In the genomic region with DNA sequence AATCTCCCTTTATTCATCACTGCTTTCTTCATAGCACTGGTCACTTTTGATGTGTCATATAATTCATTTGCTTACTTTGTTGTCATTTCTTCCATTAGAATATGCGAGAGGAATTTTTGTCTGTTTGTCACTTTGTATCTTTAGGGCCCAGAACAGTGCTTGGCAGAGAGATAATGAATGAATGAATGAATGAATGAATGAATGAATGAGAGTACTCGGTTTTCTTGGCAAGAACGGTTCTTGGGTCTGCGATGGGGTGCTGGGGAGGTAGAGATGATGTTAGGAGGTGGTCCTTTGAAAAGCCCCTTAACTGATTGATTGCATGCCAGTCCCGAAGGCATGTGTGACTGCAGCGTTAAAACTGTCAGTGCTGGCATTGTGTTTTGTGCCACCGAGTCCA, we compare ENCODE assay signal across 14 cellular contexts. TPM values are rescaled to one million over a fixed set of nuclear protein-coding genes. Genes with fewer than 3 reads are reported as not detected.
"Had no signal": no experiment of that assay in that cellular context is flagged by ENCODE, and none has a peak within 500 bp of the region (broad histone marks: within the 10 kb centered on the region; RNA-seq: fewer than 3 reads in every experiment).

No MANE protein-coding gene starts in this region.

- H3K27me3 ChIP-seq: esophagus muscularis mucosa, left lung, neutrophil, upper lobe of right lung had no signal

- H3K27me3 Mint-ChIP-seq: dendritic cell treated with granulocyte-macrophage colony-stimulating factor and Interleukin-4, amounts not matched to agents 40 ng/mL and 50 ng/mL, for 4 days; naive B cell had no signal

- H3K27ac ChIP-seq: left lung, neutrophil, upper lobe of right lung had no signal

- H3K9me3 ChIP-seq: esophagus muscularis mucosa, left lung, neutrophil, upper lobe of right lung had no signal

- H3K4me3 Mint-ChIP-seq: activated CD8-positive, alpha-beta T cell treated with anti-CD3 and anti-CD28 coated beads, Interleukin-2, amount 10 ng/mL, durations not matched to agents 7 days and 5 days; activated naive CD4-positive, alpha-beta T cell treated with anti-CD3 and anti-CD28 coated beads for 36 hours; activated T-helper 1 cell treated with anti-CD3 and anti-CD28 coated beads, Interleukin-12 subunit alpha, Interleukin-12 subunit beta, Interleukin-2, Interleukin-4 antibody, amounts not matched to agents 30 ng/mL and 10 ng/mL and 1 ng/mL, durations not matched to agents 14 hours and 24 hours and 36 hours; dendritic cell treated with granulocyte-macrophage colony-stimulating factor and Interleukin-4, amounts not matched to agents 40 ng/mL and 50 ng/mL, for 4 days; stimulated activated effector memory CD8-positive, alpha-beta T cell treated with anti-CD3 and anti-CD28 coated beads, Interleukin-12 subunit alpha, Interleukin-12 subunit beta, amount 100 ng/mL, for 72 hours; T-helper 1 cell treated with Interleukin-12 subunit alpha and Interleukin-12 subunit beta and Interleukin-4 antibody, amounts not matched to agents 30 μg/mL and 1 μg/mL, for 36 hours; WTC11 had no signal

- H3K9me3 Mint-ChIP-seq: activated naive CD4-positive, alpha-beta T cell treated with anti-CD3 and anti-CD28 coated beads for 36 hours; activated T-helper 1 cell treated with anti-CD3 and anti-CD28 coated beads, Interleukin-12 subunit alpha, Interleukin-12 subunit beta, Interleukin-2, Interleukin-4 antibody, amounts not matched to agents 30 ng/mL and 10 ng/mL and 1 ng/mL, durations not matched to agents 14 hours and 24 hours and 36 hours; dendritic cell treated with granulocyte-macrophage colony-stimulating factor and Interleukin-4, amounts not matched to agents 40 ng/mL and 50 ng/mL, for 4 days; naive B cell; stimulated activated effector memory CD8-positive, alpha-beta T cell treated with anti-CD3 and anti-CD28 coated beads, Interleukin-12 subunit alpha, Interleukin-12 subunit beta, amount 100 ng/mL, for 72 hours; T-helper 1 cell treated with Interleukin-12 subunit alpha and Interleukin-12 subunit beta and Interleukin-4 antibody, amounts not matched to agents 30 μg/mL and 1 μg/mL, for 36 hours; WTC11 had no signal

- DNase-seq: activated CD4-positive, alpha-beta T cell treated with anti-CD3 and anti-CD28 coated beads for 48 hours; activated CD8-positive, alpha-beta memory T cell treated with anti-CD3 and anti-CD28 coated beads, Interleukin-2, amount 50 U/mL, for 48 hours; activated CD8-positive, alpha-beta T cell treated with anti-CD3 and anti-CD28 coated beads, Interleukin-2, amount 10 ng/mL, durations not matched to agents 7 days and 5 days; activated naive CD4-positive, alpha-beta T cell treated with anti-CD3 and anti-CD28 coated beads for 36 hours; left lung; naive B cell had no signal

- H3K4me3 ChIP-seq: esophagus muscularis mucosa, left lung, upper lobe of right lung had no signal

- H3K4me1 Mint-ChIP-seq: stimulated activated effector memory CD8-positive, alpha-beta T cell treated with anti-CD3 and anti-CD28 coated beads, Interleukin-12 subunit alpha, Interleukin-12 subunit beta, amount 100 ng/mL, for 72 hours had no signal

- H3K27ac Mint-ChIP-seq: activated CD8-positive, alpha-beta T cell treated with anti-CD3 and anti-CD28 coated beads, Interleukin-2, amount 10 ng/mL, durations not matched to agents 7 days and 5 days; activated naive CD4-positive, alpha-beta T cell treated with anti-CD3 and anti-CD28 coated beads for 36 hours; activated T-helper 1 cell treated with anti-CD3 and anti-CD28 coated beads, Interleukin-12 subunit alpha, Interleukin-12 subunit beta, Interleukin-2, Interleukin-4 antibody, amounts not matched to agents 30 ng/mL and 10 ng/mL and 1 ng/mL, durations not matched to agents 14 hours and 24 hours and 36 hours; dendritic cell treated with granulocyte-macrophage colony-stimulating factor and Interleukin-4, amounts not matched to agents 40 ng/mL and 50 ng/mL, for 4 days; stimulated activated effector memory CD8-positive, alpha-beta T cell treated with anti-CD3 and anti-CD28 coated beads, Interleukin-12 subunit alpha, Interleukin-12 subunit beta, amount 100 ng/mL, for 72 hours; T-helper 1 cell treated with Interleukin-12 subunit alpha and Interleukin-12 subunit beta and Interleukin-4 antibody, amounts not matched to agents 30 μg/mL and 1 μg/mL, for 36 hours had no signal

RNA-seq across cellular contexts. Expression of gene LRRTM2, which starts 52.4 kb away (rescaled TPM):
- total RNA-seq: activated naive CD4-positive, alpha-beta T cell treated with anti-CD3 and anti-CD28 coated beads for 36 hours; activated T-helper 1 cell treated with anti-CD3 and anti-CD28 coated beads, Interleukin-12 subunit alpha, Interleukin-12 subunit beta, Interleukin-2, Interleukin-4 antibody, amounts not matched to agents 30 ng/mL and 10 ng/mL and 1 ng/mL, durations not matched to agents 14 hours and 24 hours and 36 hours; WTC11 had no signal
